ENCODE assay signal across 16 cellular contexts in the genomic region with DNA sequence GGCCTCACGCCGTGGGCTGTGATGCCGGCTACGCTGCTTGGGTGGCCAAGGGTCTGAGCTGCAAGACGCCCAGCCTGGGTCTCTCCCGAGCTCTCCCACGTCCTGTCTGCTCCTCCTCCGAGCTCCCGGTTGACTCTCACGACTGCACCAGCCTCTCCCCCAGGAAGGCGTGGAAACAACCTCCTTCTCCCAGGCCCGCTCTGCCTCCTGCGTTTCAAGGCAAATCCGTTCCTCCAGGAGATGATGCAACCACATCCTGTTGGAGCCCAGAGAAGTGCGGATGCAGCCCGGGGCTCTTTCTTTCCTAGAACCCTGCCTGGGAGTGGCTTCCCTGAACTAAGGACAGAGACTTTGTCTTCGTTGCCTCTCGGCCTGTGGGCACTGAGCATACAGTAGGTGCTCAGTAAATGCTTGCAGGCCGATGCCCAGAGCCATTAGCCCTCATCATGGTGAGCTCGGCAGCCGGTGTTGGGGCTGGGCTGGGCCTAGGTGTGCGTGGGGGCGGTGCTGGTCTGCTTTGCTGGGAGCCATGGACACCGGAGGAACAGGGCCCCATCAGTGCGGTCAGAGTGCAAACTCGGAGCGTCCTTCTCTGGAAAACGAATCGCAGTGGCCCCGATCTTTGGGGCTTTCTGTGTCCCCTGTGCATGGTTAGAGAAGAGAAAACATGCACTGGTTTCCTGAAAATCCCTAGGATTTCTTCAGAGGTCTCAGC. TPM values are rescaled to one million over a fixed set of nuclear protein-coding genes. Genes with fewer than 3 reads are reported as not detected.
A peak's percentile ranks its signal among the peaks of the same experiment; 100 is the strongest.
DNase-seq lines count a peak whose midpoint lies in the region; ATAC-seq, FAIRE-seq and TF ChIP-seq lines count a peak whose summit lies in the region.
"Not testable (repeated sequence)": the region's sequence is repeated elsewhere in the genome, so short reads cannot be mapped to it uniquely, and the experiment has no call there.
"Had no signal": no experiment of that assay in that cellular context is flagged by ENCODE, and none has a peak within 500 bp of the region (broad histone marks: within the 10 kb centered on the region; RNA-seq: fewer than 3 reads in every experiment).

No MANE protein-coding gene starts in this region.

- H3K79me2 ChIP-seq in PC-3 (ENCODE audit: low read length); K562 (ENCODE audit: control insufficient read depth, insufficient read depth, low read length): not testable (repeated sequence)

- CTCF ChIA-PET in PC-3 (lab: Charles Lee); K562 (lab: Yijun Ruan, JAX; ENCODE audit: low intra/inter-chr PET ratio): not testable (repeated sequence)

- H3K9me1 ChIP-seq in K562 (ENCODE audit: control insufficient read depth, insufficient read depth, low read length): not testable (repeated sequence)

- H3K9me3 ChIP-seq in PC-3 (ENCODE audit: low read length); K562 (replicated peaks; ENCODE audit: control insufficient read depth, insufficient read depth, low read depth, low read length); gastroesophageal sphincter; heart left ventricle; left lung: not testable (repeated sequence)

- not testable (repeated sequence) for H3K4me2 ChIP-seq in PC-3 (ENCODE audit: low read length); K562 (ENCODE audit: insufficient read depth, low read length)

- TF ChIP-seq CTCF in PC-3 (conservative IDR thresholded peaks at IDR 0.05; ENCODE audit: low read depth, low read length); K562 (IDR thresholded peaks at IDR 0.05 in 2 of 3, conservative IDR thresholded peaks at IDR 0.05 in 1 of 3; ENCODE audit: insufficient read depth in 2 of 3, low read depth in 1 of 3, low read length in 3 of 3); gastroesophageal sphincter (IDR thresholded peaks at IDR 0.05); heart left ventricle (IDR thresholded peaks at IDR 0.05); left lung (IDR thresholded peaks at IDR 0.05): not testable (repeated sequence)

- ATAC-seq in PC-3: not testable (repeated sequence)
- peak; percentile 75 for ATAC-seq in K562
- ATAC-seq in gastroesophageal sphincter: peak; percentile 50
- ATAC-seq in heart left ventricle: peak; percentile 57 to 91 (median 79)
- ATAC-seq in left ventricle myocardium superior: peak; percentile 83
- peak; percentile 38 for ATAC-seq in left lung
- ATAC-seq in sciatic nerve: peak; percentile 67

- intact Hi-C loops in PC-3 (cut with micrococcal nuclease); K562 (cut with micrococcal nuclease); heart left ventricle (cut with DNase I); left ventricle myocardium superior (cut with micrococcal nuclease); left lung (cut with DNase I); sciatic nerve (cut with DNase I): not testable (repeated sequence)

- not testable (repeated sequence) for H2AFZ ChIP-seq in PC-3 (ENCODE audit: low read length); K562 (ENCODE audit: low read depth, low read length)

- TSS peak; percentile 46 for BruUV-seq in PC-3 (replicated peaks; lab: Mats Ljungman, UMichigan)
- not testable (repeated sequence) for BruUV-seq in K562 (replicated peaks; lab: Mats Ljungman, UMichigan)

- not testable (repeated sequence) for H3K9me2 ChIP-seq in PC-3 (replicated peaks; ENCODE audit: low read length)

- H3F3A ChIP-seq in PC-3 (ENCODE audit: low read length, unreplicated experiment): not testable (repeated sequence)

- H3K27me3 ChIP-seq in PC-3 (ENCODE audit: low read length); K562 (ENCODE audit: control insufficient read depth in 2 of 2, insufficient read depth in 2 of 2, low read length in 2 of 2); heart left ventricle; left lung: not testable (repeated sequence)
- H3K27me3 ChIP-seq in gastroesophageal sphincter: peaks cover 12% of the 10 kb centered on the region

- not testable (repeated sequence) for H3K36me3 ChIP-seq in PC-3 (ENCODE audit: low read depth, low read length); K562 (ENCODE audit: control insufficient read depth, insufficient read depth, low read length); gastroesophageal sphincter; heart left ventricle; left lung

- H3K27ac ChIP-seq in PC-3 (ENCODE audit: low read length); K562 (ENCODE audit: extremely low read depth, low read depth, low read length); gastroesophageal sphincter; heart left ventricle; left lung: not testable (repeated sequence)

- TF ChIP-seq EP300 in K562 (IDR thresholded peaks at IDR 0.05; ENCODE audit: low read length); gastroesophageal sphincter (IDR thresholded peaks at IDR 0.05): not testable (repeated sequence)

- H3K4me1 ChIP-seq in PC-3 (ENCODE audit: insufficient read depth, low read length); K562 (replicated peaks in 1 of 2; ENCODE audit: control insufficient read depth in 2 of 2, insufficient read depth in 2 of 2, low read length in 2 of 2); gastroesophageal sphincter; heart left ventricle; left lung: not testable (repeated sequence)

- peak; percentile 49 for FAIRE-seq in K562 (lab: Jason Lieb, UNC)

- H4K20me1 ChIP-seq in PC-3 (ENCODE audit: low read length); K562 (replicated peaks; ENCODE audit: control insufficient read depth, insufficient read depth, low read length): not testable (repeated sequence)

- not testable (repeated sequence) for TF ChIP-seq POLR2A in K562 (conservative IDR thresholded peaks at IDR 0.05); gastroesophageal sphincter (IDR thresholded peaks at IDR 0.05); heart left ventricle (IDR thresholded peaks at IDR 0.05)

- POLR2A ChIA-PET in PC-3 (lab: Charles Lee; ENCODE audit: unreplicated experiment); K562 (lab: Yijun Ruan, JAX): not testable (repeated sequence)

- H3K9ac ChIP-seq in PC-3 (ENCODE audit: low read length); K562 (ENCODE audit: insufficient read depth in 1 of 2, low read depth in 2 of 2, low read length in 2 of 2): not testable (repeated sequence)

- H3K4me3 ChIP-seq in PC-3 (ENCODE audit: low read length); K562; gastroesophageal sphincter; heart left ventricle; left lung: not testable (repeated sequence)

- WGBS in K562 (ENCODE audit: insufficient coverage, low coverage, missing lambda C conversion rate): no CpG with 5 or more reads among the region's 30 CpGs
- WGBS in gastroesophageal sphincter (ENCODE audit: low coverage in 1 of 2), 2 donors: no CpG with 5 or more reads among the region's 30 CpGs
- WGBS in heart left ventricle, 4 donors: no CpG with 5 or more reads among the region's 30 CpGs

- not testable (repeated sequence) for TF ChIP-seq RAD21 in K562 (CRISPR knock-in tag; conservative IDR thresholded peaks at IDR 0.05 in 1 of 2, IDR thresholded peaks at IDR 0.05 in 1 of 2)

- in situ Hi-C loops in K562 (cut with MboI): not testable (repeated sequence)

- not testable (repeated sequence) for DNase-seq in PC-3; K562 (ENCODE audit: extremely low read depth in 1 of 4, low spot score in 3 of 4); heart left ventricle; left ventricle myocardium superior; left lung; sciatic nerve (ENCODE audit: low spot score)

RNA-seq across cellular contexts. Expression of gene ICOSLG, which starts 38.0 kb away (rescaled TPM):
- total RNA-seq in PC-3 (2014; rRNA removed) (11.6 and 14.8 TPM in 2 replicates), K562 (2014; rRNA removed) (0.18 and 0.24 TPM in 2 replicates), K562 (2014; rRNA removed; fragmentation: Illumina TruSeq; extraction: Trizol) (0.07 TPM in 1 of 2 replicates, not detected in the other), K562 (2015; rRNA removed; fragmentation: Illumina TruSeq; extraction: Trizol) (0.07 and 0.19 TPM in 2 replicates), K562 (2021) (0.34 and 0.62 TPM in 2 replicates), gastroesophageal sphincter (1 to 10 TPM in 2 of 4 donors, under 1 TPM in 2; 0.40 to 1.9 (median 0.80) TPM), heart left ventricle (1 to 10 TPM in 8 of 9 donors, under 1 TPM in 1; 0.78 to 5.5 (median 1.5) TPM), left ventricle myocardium superior (4.4 TPM), left lung (1 to 10 TPM; 3.9 to 4.6 TPM), sciatic nerve (5.3 TPM)
- 3.5 and 9.0 TPM in 2 replicates for total RNA-seq in K562 (2011; cell fraction: chromatin; rRNA removed; ENCODE audit: low replicate concordance)
- total RNA-seq in K562 (2011; cell fraction: nucleolus; rRNA removed): 2.5 and 7.2 TPM in 2 replicates
- total RNA-seq in K562 (2011; cell fraction: nucleoplasm; rRNA removed): 2.3 and 3.1 TPM in 2 replicates
- polyA plus RNA-seq in K562 (2011; rRNA removed) (1.4 and 2.8 TPM in 2 replicates), K562 (2014; fragmentation: Illumina TruSeq; extraction: Trizol) (0.15 and 0.39 TPM in 2 replicates), K562 (2014; fragmentation: Nextera tagmentation; extraction: Ambion mirVana) (under 1 TPM; 0.01 TPM), K562 (2014; rRNA removed) (0.15 and 0.23 TPM in 2 replicates), heart left ventricle (1 to 10 TPM in 1 of 2 donors, under 1 TPM in 1; 0.80 to 2.6 TPM)
- 1.0 and 1.1 TPM in 2 replicates for polyA plus RNA-seq in K562 (2011; cell fraction: cytosol; rRNA removed)
- polyA plus RNA-seq in K562 (2011; cell fraction: nucleus; rRNA removed): 3.8 and 5.3 TPM in 2 replicates
- 2.4 and 4.3 TPM in 2 replicates for polyA plus RNA-seq in K562 (2012)
- polyA minus RNA-seq in K562 (2011; rRNA and poly(A)+ RNA removed): 1.1 and 2.7 TPM in 2 replicates
- 1.6 and 2.2 TPM in 2 replicates for polyA minus RNA-seq in K562 (2011; cell fraction: cytosol; rRNA and poly(A)+ RNA removed)
- 1.1 and 2.2 TPM in 2 replicates for polyA minus RNA-seq in K562 (2011; cell fraction: nucleus; rRNA and poly(A)+ RNA removed)
- total RNA-seq: G401 had no signal

RNA-seq across cellular contexts. Expression of gene DNMT3L, which starts 59.0 kb away (rescaled TPM):
- not detected in 2 replicates for total RNA-seq in PC-3 (2014; rRNA removed)
- not detected in 2 replicates for total RNA-seq in K562 (2011; cell fraction: chromatin; rRNA removed; ENCODE audit: low replicate concordance)
- not detected in 2 replicates for total RNA-seq in K562 (2011; cell fraction: nucleolus; rRNA removed)
- total RNA-seq in K562 (2011; cell fraction: nucleoplasm; rRNA removed): not detected in 2 replicates
- total RNA-seq in K562 (2014; rRNA removed): 0.12 TPM in 1 of 2 replicates, not detected in the other
- total RNA-seq in K562 (2014; rRNA removed; fragmentation: Illumina TruSeq; extraction: Trizol): not detected in 2 replicates
- not detected in 2 replicates for total RNA-seq in K562 (2015; rRNA removed; fragmentation: Illumina TruSeq; extraction: Trizol)
- total RNA-seq in K562 (2021): not detected in 2 replicates
- 0.09 TPM in 1 of 2 replicates, not detected in the other for polyA plus RNA-seq in K562 (2011; rRNA removed)
- polyA plus RNA-seq in K562 (2011; cell fraction: cytosol; rRNA removed): not detected in 2 replicates
- polyA plus RNA-seq in K562 (2011; cell fraction: nucleus; rRNA removed): 0.40 TPM in 1 of 2 replicates, not detected in the other
- polyA plus RNA-seq in K562 (2012): not detected in 2 replicates
- polyA plus RNA-seq in K562 (2014; fragmentation: Illumina TruSeq; extraction: Trizol): not detected in 2 replicates
- polyA plus RNA-seq in K562 (2014; fragmentation: Nextera tagmentation; extraction: Ambion mirVana): not detected
- 0.08 TPM in 1 of 2 replicates, not detected in the other for polyA plus RNA-seq in K562 (2014; rRNA removed)
- not detected in 2 replicates for polyA minus RNA-seq in K562 (2011; rRNA and poly(A)+ RNA removed)
- polyA minus RNA-seq in K562 (2011; cell fraction: cytosol; rRNA and poly(A)+ RNA removed): not detected in 2 replicates
- polyA minus RNA-seq in K562 (2011; cell fraction: nucleus; rRNA and poly(A)+ RNA removed): not detected in 2 replicates
- total RNA-seq in gastroesophageal sphincter: not detected
- total RNA-seq in heart left ventricle: not detected
- not detected for polyA plus RNA-seq in heart left ventricle
- total RNA-seq in left ventricle myocardium superior: not detected
- total RNA-seq in left lung: not detected
- not detected for total RNA-seq in sciatic nerve
- total RNA-seq: A172; A673; Calu3; CD4-positive, alpha-beta memory T cell; Daoy; GM23338; H4 had no signal
- polyA plus RNA-seq: BJ; CD4-positive, alpha-beta memory T cell had no signal
